1 cellular context compared by ENCODE assay signal in genomic region chr16:1014221-1014620, GRCh38.
TF ChIP-seq lines count a peak whose summit lies in the region.

No MANE protein-coding gene starts in this region.

TF ChIP-seq in SK-N-SH treated with all-trans-retinoic acid at 6 μM for 48 hours, 23 proteins besides CTCF, POLR2A, EP300 and RAD21 (continued from another document):
- TF ChIP-seq, protein P1, sequence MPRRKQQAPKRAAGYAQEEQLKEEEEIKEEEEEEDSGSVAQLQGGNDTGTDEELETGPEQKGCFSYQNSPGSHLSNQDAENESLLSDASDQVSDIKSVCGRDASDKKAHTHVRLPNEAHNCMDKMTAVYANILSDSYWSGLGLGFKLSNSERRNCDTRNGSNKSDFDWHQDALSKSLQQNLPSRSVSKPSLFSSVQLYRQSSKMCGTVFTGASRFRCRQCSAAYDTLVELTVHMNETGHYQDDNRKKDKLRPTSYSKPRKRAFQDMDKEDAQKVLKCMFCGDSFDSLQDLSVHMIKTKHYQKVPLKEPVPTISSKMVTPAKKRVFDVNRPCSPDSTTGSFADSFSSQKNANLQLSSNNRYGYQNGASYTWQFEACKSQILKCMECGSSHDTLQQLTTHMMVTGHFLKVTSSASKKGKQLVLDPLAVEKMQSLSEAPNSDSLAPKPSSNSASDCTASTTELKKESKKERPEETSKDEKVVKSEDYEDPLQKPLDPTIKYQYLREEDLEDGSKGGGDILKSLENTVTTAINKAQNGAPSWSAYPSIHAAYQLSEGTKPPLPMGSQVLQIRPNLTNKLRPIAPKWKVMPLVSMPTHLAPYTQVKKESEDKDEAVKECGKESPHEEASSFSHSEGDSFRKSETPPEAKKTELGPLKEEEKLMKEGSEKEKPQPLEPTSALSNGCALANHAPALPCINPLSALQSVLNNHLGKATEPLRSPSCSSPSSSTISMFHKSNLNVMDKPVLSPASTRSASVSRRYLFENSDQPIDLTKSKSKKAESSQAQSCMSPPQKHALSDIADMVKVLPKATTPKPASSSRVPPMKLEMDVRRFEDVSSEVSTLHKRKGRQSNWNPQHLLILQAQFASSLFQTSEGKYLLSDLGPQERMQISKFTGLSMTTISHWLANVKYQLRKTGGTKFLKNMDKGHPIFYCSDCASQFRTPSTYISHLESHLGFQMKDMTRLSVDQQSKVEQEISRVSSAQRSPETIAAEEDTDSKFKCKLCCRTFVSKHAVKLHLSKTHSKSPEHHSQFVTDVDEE (CRISPR knock-in tag; IDR thresholded peaks at IDR 0.05), result no peak
- TF ChIP-seq GLIS3 (CRISPR knock-in tag; IDR thresholded peaks at IDR 0.05), result no peak
- TF ChIP-seq ZNF565 (CRISPR knock-in tag; conservative IDR thresholded peaks at IDR 0.05; ENCODE audit: low read depth), result no peak
- TF ChIP-seq, protein P2, sequence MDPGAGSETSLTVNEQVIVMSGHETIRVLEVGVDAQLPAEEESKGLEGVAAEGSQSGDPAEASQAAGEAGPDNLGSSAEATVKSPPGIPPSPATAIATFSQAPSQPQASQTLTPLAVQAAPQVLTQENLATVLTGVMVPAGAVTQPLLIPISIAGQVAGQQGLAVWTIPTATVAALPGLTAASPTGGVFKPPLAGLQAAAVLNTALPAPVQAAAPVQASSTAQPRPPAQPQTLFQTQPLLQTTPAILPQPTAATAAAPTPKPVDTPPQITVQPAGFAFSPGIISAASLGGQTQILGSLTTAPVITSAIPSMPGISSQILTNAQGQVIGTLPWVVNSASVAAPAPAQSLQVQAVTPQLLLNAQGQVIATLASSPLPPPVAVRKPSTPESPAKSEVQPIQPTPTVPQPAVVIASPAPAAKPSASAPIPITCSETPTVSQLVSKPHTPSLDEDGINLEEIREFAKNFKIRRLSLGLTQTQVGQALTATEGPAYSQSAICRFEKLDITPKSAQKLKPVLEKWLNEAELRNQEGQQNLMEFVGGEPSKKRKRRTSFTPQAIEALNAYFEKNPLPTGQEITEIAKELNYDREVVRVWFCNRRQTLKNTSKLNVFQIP (CRISPR knock-in tag; IDR thresholded peaks at IDR 0.05; ENCODE audit: borderline replicate concordance, low read depth), result no peak
- TF ChIP-seq CSRNP3 (CRISPR knock-in tag; IDR thresholded peaks at IDR 0.05), result no peak
- TF ChIP-seq ZNF70 (CRISPR knock-in tag; IDR thresholded peaks at IDR 0.05), result no peak
